In the genomic region with DNA sequence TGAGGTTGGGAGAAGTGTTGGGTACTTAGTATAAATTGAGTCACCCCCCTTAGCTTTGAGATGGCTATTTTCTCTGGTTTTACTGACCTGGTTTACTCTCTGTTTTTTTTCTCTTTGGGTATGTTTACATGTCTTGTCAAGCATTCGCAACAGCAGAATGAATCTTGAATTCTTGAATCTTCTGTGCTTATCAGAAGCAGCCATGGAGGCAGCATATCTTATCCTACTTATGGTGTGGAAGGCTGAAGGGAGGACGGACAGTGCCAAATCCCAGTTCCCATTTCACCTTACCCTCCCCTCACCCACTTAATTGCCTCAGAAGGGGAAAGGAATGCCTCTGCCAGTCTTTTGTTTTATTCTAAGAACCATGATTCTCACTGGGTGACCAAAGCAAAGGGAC, we compare ENCODE assay signal across 19 cellular contexts. TPM values are rescaled to one million over a fixed set of nuclear protein-coding genes. Genes with fewer than 3 reads are reported as not detected.
DNase-seq lines count a peak whose midpoint lies in the region; ATAC-seq and TF ChIP-seq lines count a peak whose summit lies in the region.
"Had no signal": no experiment of that assay in that cellular context is flagged by ENCODE, and none has a peak within 500 bp of the region (broad histone marks: within the 10 kb centered on the region; RNA-seq: fewer than 3 reads in every experiment).

No MANE protein-coding gene starts in this region.

- 0 out of 2 replicates have a peak overlapping the region, but pooled peaks have one; percentile 9 for H3K4me3 ChIP-seq in HUES64 (ENCODE audit: low read length)
- H3K4me3 ChIP-seq: sigmoid colon, SK-N-MC had no signal

- no peaks in the 10 kb centered on the region for H3K27me3 ChIP-seq in CD4-positive, alpha-beta T cell (ENCODE audit: control insufficient read depth, insufficient read depth, low read length)
- H3K27me3 ChIP-seq in HUES64 (ENCODE audit: insufficient read depth, low read length) = no peaks in the 10 kb centered on the region
- H3K27me3 ChIP-seq: sigmoid colon had no signal

- no peak for ATAC-seq in CD4-positive, alpha-beta T cell (ENCODE audit: poor library complexity)
- no peak for ATAC-seq in HG03439 (IDR thresholded peaks at IDR 0.05; ENCODE audit: unreplicated experiment)

- peak overlapping the region; percentile 22 for H3K4me3 Mint-ChIP-seq in CD4-positive, alpha-beta T cell
- peak overlapping the region in 2 of 3 experiments; percentile 6 to 58 for H3K4me3 Mint-ChIP-seq in nephron

- no peak overlapping the region for H3K27ac ChIP-seq in CD4-positive, alpha-beta T cell (ENCODE audit: low read depth, low read length)
- H3K27ac ChIP-seq in HUES64 (ENCODE audit: low read depth, low read length) = no peak overlapping the region
- H3K27ac ChIP-seq: sigmoid colon, SK-N-MC had no signal

- H3K36me3 Mint-ChIP-seq in CD4-positive, alpha-beta T cell (ENCODE audit: low read depth) = peaks cover 61% of the 10 kb centered on the region
- peaks cover 16% of the 10 kb centered on the region for H3K36me3 Mint-ChIP-seq in nephron (ENCODE audit: low read depth)

- no peaks in the 10 kb centered on the region for H3K9me3 Mint-ChIP-seq in CD4-positive, alpha-beta T cell
- H3K9me3 Mint-ChIP-seq in nephron = no peaks in the 10 kb centered on the region
- H3K9me3 Mint-ChIP-seq: IgD-negative memory B cell had no signal

- peaks cover 87% of the 10 kb centered on the region for H3K4me1 Mint-ChIP-seq in CD4-positive, alpha-beta T cell (ENCODE audit: low read depth)
- H3K4me1 Mint-ChIP-seq in nephron = peaks cover 39% of the 10 kb centered on the region

- H3K9me3 ChIP-seq in CD4-positive, alpha-beta T cell (ENCODE audit: control insufficient read depth, low read length) = no peaks in the 10 kb centered on the region
- H3K9me3 ChIP-seq in HUES64 (ENCODE audit: insufficient read depth, low read depth, low read length) = no peaks in the 10 kb centered on the region
- H3K9me3 ChIP-seq: sigmoid colon had no signal

- peaks cover 55% of the 10 kb centered on the region for H3K4me1 ChIP-seq in HUES64 (ENCODE audit: insufficient read depth, low read length)

- CTCF ChIA-PET in CD4-positive, alpha-beta T cell (lab: Charles Lee) = no interaction called here

- no peak for TF ChIP-seq CTCF in CD4-positive, alpha-beta T cell (IDR thresholded peaks at IDR 0.05)
- no peak for TF ChIP-seq CTCF in nephron (IDR thresholded peaks at IDR 0.05; ENCODE audit: unreplicated experiment in 3 of 3)

- POLR2A ChIA-PET in CD4-positive, alpha-beta T cell (lab: Charles Lee) = no interaction called here

- H3K27ac Mint-ChIP-seq in CD4-positive, alpha-beta T cell = no peak overlapping the region
- H3K27ac Mint-ChIP-seq in nephron = no peak overlapping the region

- peaks cover 41% of the 10 kb centered on the region for H3K36me3 ChIP-seq in HUES64 (ENCODE audit: insufficient read depth, low read length)
- H3K36me3 ChIP-seq: sigmoid colon had no signal

- no peaks in the 10 kb centered on the region for H3K27me3 Mint-ChIP-seq in CD4-positive, alpha-beta T cell
- no peaks in the 10 kb centered on the region for H3K27me3 Mint-ChIP-seq in nephron (ENCODE audit: low read depth)
- H3K27me3 Mint-ChIP-seq: IgD-negative memory B cell had no signal

- 81% methylated on average over 2 of the region's 2 CpGs for WGBS in HUES64

- no peak overlapping the region for H3K9ac ChIP-seq in HUES64 (ENCODE audit: low read depth, low read length)

- no peak for DNase-seq in CD4-positive, alpha-beta T cell
- DNase-seq in amniotic epithelial cell (ENCODE audit: low read depth) (peak; percentile 66), activated gamma-delta T cell treated with Interleukin-2 at 50 U/mL for 16 hours (no peak), anterior cingulate cortex (lab: John Stamatoyannopoulos, UW) (no peak), retina (no peak)
- DNase-seq: caudate nucleus; COR-L47; effector memory CD4-positive, alpha-beta T cell; NCI-H2029; NCI-H524; nucleus accumbens; sigmoid colon; stimulated activated CD4-positive, alpha-beta T cell treated with anti-CD3 and anti-CD28 coated beads, Interleukin-2, amount 100 ng/mL, for 24 hours; T1000 had no signal

- intact Hi-C loops in CD4-positive, alpha-beta T cell (cut with DNase I, micrococcal nuclease) = loop anchor here (10.0 kb wide), 3 partner anchors 261 to 1399 kb away; a partner anchor contains a TSS

RNA-seq across cellular contexts. Expression of a gene that starts 3.7 kb away (rescaled TPM):
- 100 to 1,000 TPM; 104 to 113 TPM for total RNA-seq in CD4-positive, alpha-beta T cell
- polyA plus RNA-seq in HUES64 (2013, experiment 1 of 2) = 123 TPM
- 130 TPM for polyA plus RNA-seq in HUES64 (2013, experiment 2 of 2)

RNA-seq across cellular contexts. Expression of a gene that starts 37.8 kb away (rescaled TPM):
- total RNA-seq in CD4-positive, alpha-beta T cell = not detected
- not detected for polyA plus RNA-seq in HUES64 (2013, experiment 1 of 2)
- not detected for polyA plus RNA-seq in HUES64 (2013, experiment 2 of 2)
- total RNA-seq: sigmoid colon had no signal
- polyA plus RNA-seq: IgD-negative memory B cell had no signal
